Comparison of ENCODE assay signal across 32 cellular contexts in the genomic region with DNA sequence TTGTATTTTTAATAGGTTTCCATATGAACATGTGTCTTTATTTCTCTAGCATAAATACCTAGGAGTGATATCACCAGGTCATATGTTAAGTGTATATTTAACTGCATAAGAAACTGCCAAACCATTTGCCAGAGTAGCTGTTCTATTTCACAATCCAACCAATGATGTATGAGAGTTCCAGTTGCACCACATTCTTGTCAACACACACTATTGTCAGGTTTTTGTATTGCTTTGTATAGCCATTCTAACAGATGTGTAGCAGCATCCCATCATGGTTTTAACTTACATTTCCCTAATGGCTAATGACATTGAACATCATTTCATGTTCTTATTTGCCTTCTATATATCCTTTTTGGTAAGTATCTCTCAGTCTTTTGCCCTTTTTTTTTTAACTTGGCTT. TPM values are rescaled to one million over a fixed set of nuclear protein-coding genes. Genes with fewer than 3 reads are reported as not detected.
"Had no signal": no experiment of that assay in that cellular context is flagged by ENCODE, and none has a peak within 500 bp of the region (broad histone marks: within the 10 kb centered on the region; RNA-seq: fewer than 3 reads in every experiment).

No MANE protein-coding gene starts in this region.

- H3K36me3 Mint-ChIP-seq: type B pancreatic cell had no signal

- H3K79me2 ChIP-seq: parathyroid adenoma had no signal

- H3K4me3 ChIP-seq: psoas muscle, skin epidermis, smooth muscle cell, spleen, suprapubic skin, testis, tibial artery, transverse colon, upper lobe of right lung, uterus had no signal

- H3K4me1 ChIP-seq: parathyroid adenoma, psoas muscle, spleen, suprapubic skin, testis, tibial artery, transverse colon, upper lobe of right lung, uterus had no signal

- H3K4me2 ChIP-seq: smooth muscle cell had no signal

- H3K4me1 Mint-ChIP-seq: nephron progenitor cell; neural crest cell; stimulated activated memory B cell treated with anti-CD40 and anti-IgM and Interleukin-4, amounts not matched to agents 10 μg/mL and 1 μg/mL and 100 μg/mL, for 72 hours; stimulated activated naive CD8-positive, alpha-beta T cell treated with anti-CD3 and anti-CD28 coated beads, Interleukin-15, amount 100 ng/mL, for 72 hours had no signal

- H3K27me3 ChIP-seq: neutrophil, spleen, suprapubic skin, testis, tibial artery, transverse colon, upper lobe of right lung, uterus had no signal

- H3K36me3 ChIP-seq: neutrophil, upper lobe of right lung, uterus had no signal

- H2AFZ ChIP-seq: parathyroid adenoma had no signal

- H3K9ac ChIP-seq: parathyroid adenoma had no signal

- H3K27ac Mint-ChIP-seq: naive thymus-derived CD8-positive, alpha-beta T cell; natural killer cell treated with Interleukin-12 subunit alpha and Interleukin-12 subunit beta and Interleukin-15 and Interleukin-18, amount 100 ng/mL, for 72 hours; nephron progenitor cell; progenitor cell of endocrine pancreas; stimulated activated memory B cell treated with anti-CD40 and anti-IgM and Interleukin-4, amounts not matched to agents 10 μg/mL and 1 μg/mL and 100 μg/mL, for 72 hours; type B pancreatic cell had no signal

- ATAC-seq: naive thymus-derived CD8-positive, alpha-beta T cell; natural killer cell treated with Interleukin-12 subunit alpha and Interleukin-12 subunit beta and Interleukin-15 and Interleukin-18, amount 100 ng/mL, for 72 hours; psoas muscle; right cardiac atrium; sciatic nerve; stimulated activated memory B cell treated with anti-CD40 and anti-IgM and Interleukin-4, amounts not matched to agents 10 μg/mL and 1 μg/mL and 100 μg/mL, for 72 hours; stimulated activated naive CD8-positive, alpha-beta T cell treated with anti-CD3 and anti-CD28 coated beads, Interleukin-15, amount 100 ng/mL, for 72 hours; stimulated activated naive CD8-positive, alpha-beta T cell treated with anti-CD3 and anti-CD28 coated beads, Interleukin-15, Interleukin-2, amounts not matched to agents 100 U/mL and 50 U/mL, for 24 hours; upper lobe of right lung had no signal

- H3K9me3 Mint-ChIP-seq: natural killer cell treated with Interleukin-12 subunit alpha and Interleukin-12 subunit beta and Interleukin-15 and Interleukin-18, amount 100 ng/mL, for 72 hours had no signal

- H3K27me3 Mint-ChIP-seq: naive thymus-derived CD8-positive, alpha-beta T cell; natural killer cell treated with Interleukin-12 subunit alpha and Interleukin-12 subunit beta and Interleukin-15 and Interleukin-18, amount 100 ng/mL, for 72 hours; stimulated activated memory B cell treated with anti-CD40 and anti-IgM and Interleukin-4, amounts not matched to agents 10 μg/mL and 1 μg/mL and 100 μg/mL, for 72 hours; stimulated activated naive CD8-positive, alpha-beta T cell treated with anti-CD3 and anti-CD28 coated beads, Interleukin-15, amount 100 ng/mL, for 72 hours had no signal

- DNase-seq: naive thymus-derived CD8-positive, alpha-beta T cell; nephron progenitor cell; nucleus accumbens; posterior cingulate gyrus; psoas muscle; right cardiac atrium; spleen; stimulated activated CD4-positive, alpha-beta T cell treated with anti-CD3 and anti-CD28 coated beads, Interleukin-12 subunit alpha, Interleukin-12 subunit beta, amount 100 ng/mL, for 4 hours; stimulated activated CD4-positive, alpha-beta T cell treated with anti-CD3 and anti-CD28 coated beads, Interleukin-1b, Interleukin-23, amount 100 ng/mL, for 48 hours; stimulated activated CD4-positive, alpha-beta T cell treated with anti-CD3 and anti-CD28 coated beads, Interleukin-4, amount 100 ng/mL, for 1 hour; stimulated activated CD4-positive, alpha-beta T cell treated with anti-CD3 and anti-CD28 coated beads, Interleukin-4, amount 100 ng/mL, for 4 hours; stimulated activated CD8-positive, alpha-beta memory T cell treated with anti-CD3 and anti-CD28 coated beads, Interleukin-4, amount 100 ng/mL, for 48 hours; stimulated activated naive CD4-positive, alpha-beta T cell; stimulated activated naive CD8-positive, alpha-beta T cell treated with anti-CD3 and anti-CD28 coated beads, Interleukin-15, amount 100 ng/mL, for 72 hours; stimulated activated naive CD8-positive, alpha-beta T cell treated with anti-CD3 and anti-CD28 coated beads, Interleukin-15, Interleukin-2, amounts not matched to agents 100 U/mL and 50 U/mL, for 24 hours; substantia nigra; testis; tibial artery; transverse colon; upper lobe of right lung; uterus had no signal

- H3K4me3 Mint-ChIP-seq: naive thymus-derived CD8-positive, alpha-beta T cell; natural killer cell treated with Interleukin-12 subunit alpha and Interleukin-12 subunit beta and Interleukin-15 and Interleukin-18, amount 100 ng/mL, for 72 hours; nephron progenitor cell; neural crest cell; stimulated activated memory B cell treated with anti-CD40 and anti-IgM and Interleukin-4, amounts not matched to agents 10 μg/mL and 1 μg/mL and 100 μg/mL, for 72 hours; stimulated activated naive CD8-positive, alpha-beta T cell treated with anti-CD3 and anti-CD28 coated beads, Interleukin-15, amount 100 ng/mL, for 72 hours; type B pancreatic cell had no signal

- H3K27ac ChIP-seq: neutrophil, parathyroid adenoma, psoas muscle, skin epidermis, spleen, suprapubic skin, testis, tibial artery, transverse colon, upper lobe of right lung, uterus had no signal

- H3K9me3 ChIP-seq: neutrophil, suprapubic skin, testis, tibial artery, transverse colon, upper lobe of right lung, uterus had no signal

RNA-seq across cellular contexts. Expression of a gene that starts 4.1 kb away (rescaled TPM):
- total RNA-seq: neural crest cell, progenitor cell of endocrine pancreas had no signal
- polyA plus RNA-seq: smooth muscle cell had no signal

RNA-seq across cellular contexts. Expression of a gene that starts 37.8 kb away (rescaled TPM):
- total RNA-seq: neural crest cell, progenitor cell of endocrine pancreas, smooth muscle cell had no signal
- polyA plus RNA-seq: smooth muscle cell had no signal
